ENCODE assay signal across 21 cellular contexts in genomic region chr2:9150568-9150900, GRCh38. TPM values are rescaled to one million over a fixed set of nuclear protein-coding genes. Genes with fewer than 3 reads are reported as not detected.
DNase-seq lines count a peak whose midpoint lies in the region; ATAC-seq, FAIRE-seq and TF ChIP-seq lines count a peak whose summit lies in the region.
"Had no signal": no experiment of that assay in that cellular context is flagged by ENCODE, and none has a peak within 500 bp of the region (broad histone marks: within the 10 kb centered on the region; RNA-seq: fewer than 3 reads in every experiment).

No MANE protein-coding gene starts in this region.

- no peak overlapping the region for H2AK5ac ChIP-seq in H1 (ENCODE audit: low read depth, low read length)
- H2AK5ac ChIP-seq in neuronal stem cell (ENCODE audit: low read depth, low read length): no peak overlapping the region

- H3K18ac ChIP-seq in H1 (ENCODE audit: extremely low read depth, low read length): no peak overlapping the region
- H3K18ac ChIP-seq in neuronal stem cell (ENCODE audit: low read length): peak overlapping the region; percentile 67

- H3K79me2 ChIP-seq in H1 (ENCODE audit: control insufficient read depth in 1 of 2, insufficient read depth in 2 of 2, low read length in 2 of 2) (no peaks in the 10 kb centered on the region), PC-3 (ENCODE audit: low read length) (no peaks in the 10 kb centered on the region)

- H3K23ac ChIP-seq in H1 (ENCODE audit: insufficient read length) (no peak overlapping the region), neuronal stem cell (ENCODE audit: low read depth, low read length, poor library complexity) (no peak overlapping the region)

- no peaks in the 10 kb centered on the region for H3K9me2 ChIP-seq in PC-3 (replicated peaks; ENCODE audit: low read length)

- H4K20me1 ChIP-seq in H1 (replicated peaks in 1 of 2; ENCODE audit: control insufficient read depth in 1 of 2, insufficient read depth in 2 of 2, low read length in 2 of 2) (no peaks in the 10 kb centered on the region), PC-3 (ENCODE audit: low read length) (no peaks in the 10 kb centered on the region)

- no peak for ATAC-seq in PC-3

- H3K4me1 ChIP-seq in BE2C (peaks cover 2% of the 10 kb centered on the region; the same call in 1 of the 2 replicates), H1 (replicated peaks in 1 of 4; ENCODE audit: control insufficient read depth in 3 of 4, insufficient read depth in 4 of 4, low read length in 3 of 4) (peaks cover 0 to 2% (median under 1%) of the 10 kb centered on the region in 4 experiments; a peak in 4 of 7 replicates), neuronal stem cell (ENCODE audit: control insufficient read depth in 2 of 2, insufficient read depth in 1 of 2, low read depth in 1 of 2, low read length in 2 of 2) (peaks cover 0 to 2% of the 10 kb centered on the region in 2 donors), spleen (peaks cover 0 to 13% (median 0%) of the 10 kb centered on the region in 6 donors), PC-3 (ENCODE audit: insufficient read depth, low read length) (peaks cover 9% of the 10 kb centered on the region)

- H4K91ac ChIP-seq in H1 (replicated peaks; ENCODE audit: insufficient read length, low read length): no peak overlapping the region
- no peak overlapping the region for H4K91ac ChIP-seq in neuronal stem cell (ENCODE audit: low read depth, low read length, poor library complexity)

- FAIRE-seq in H1 (lab: Jason Lieb, UNC): no peak
- FAIRE-seq: A204.1, D721Med, GM12891, GM18507 had no signal

- 95% methylated on average over 7 of the region's 7 CpGs; no CpG with 5 or more reads in 1 of the 2 experiments for WGBS in H1 (ENCODE audit: extremely low coverage in 1 of 2, insufficient coverage in 1 of 2, insufficient read length in 1 of 2, insufficient replicate concordance in 2 of 2, low coverage in 1 of 2, low lambda C conversion rate in 2 of 2, missing lambda C conversion rate in 1 of 2), 2 experiments
- no CpG with 5 or more reads among the region's 7 CpGs for WGBS in neuronal stem cell (ENCODE audit: extremely low coverage in 2 of 2, insufficient read length in 2 of 2, insufficient replicate concordance in 1 of 2), 2 donors
- WGBS in spleen, 5 donors: 81 to 100% (median 87%) methylated on average over 1 to 7 of the region's 7 CpGs

- H3K36me3 ChIP-seq in BE2C (no peaks in the 10 kb centered on the region), H1 (ENCODE audit: control insufficient read depth in 2 of 4, insufficient read depth in 4 of 4, low read length in 3 of 4) (no peaks in the 10 kb centered on the region), neuronal stem cell (replicated peaks in 1 of 2; ENCODE audit: control insufficient read depth in 2 of 2, insufficient read depth in 2 of 2, low read length in 2 of 2) (no peaks in the 10 kb centered on the region), spleen (no peaks in the 10 kb centered on the region), PC-3 (ENCODE audit: low read depth, low read length) (no peaks in the 10 kb centered on the region)

- no peaks in the 10 kb centered on the region for H3K27me3 ChIP-seq in BE2C
- H3K27me3 ChIP-seq in H1 (replicated peaks in 1 of 4; ENCODE audit: control insufficient read depth in 3 of 4, extremely low read depth in 1 of 4, insufficient read depth in 3 of 4, low read length in 3 of 4): peaks cover 0 to 3% (median 1%) of the 10 kb centered on the region in 4 experiments; a peak in 1 of 7 replicates
- H3K27me3 ChIP-seq in neuronal stem cell (ENCODE audit: control insufficient read depth in 3 of 3, insufficient read depth in 3 of 3, low read depth in 1 of 3, low read length in 3 of 3): peaks cover 0 to 10% (median 0%) of the 10 kb centered on the region in 3 experiments
- H3K27me3 ChIP-seq in spleen (replicated peaks in 1 of 7): peaks cover 0 to 95% (median 13%) of the 10 kb centered on the region in 7 donors
- no peaks in the 10 kb centered on the region for H3K27me3 ChIP-seq in PC-3 (ENCODE audit: low read length)

- no peaks in the 10 kb centered on the region for H3K23me2 ChIP-seq in H1 (ENCODE audit: low read depth, low read length)

- H3K27ac ChIP-seq in H1 (ENCODE audit: low read depth, low read length) (no peak overlapping the region), neuronal stem cell (replicated peaks; ENCODE audit: low read length) (no peak overlapping the region), spleen (no peak overlapping the region), PC-3 (ENCODE audit: low read length) (no peak overlapping the region)
- H3K27ac ChIP-seq: 22Rv1 had no signal

- CTCF ChIA-PET in H1 (lab: Charles Lee; ENCODE audit: partially characterized antibody): interaction anchor here (1.2 to 5.7 kb wide), 3 partner anchors 9 to 13 kb away, joined by 4 to 59 read pairs (median 8); no protein-coding TSS in a partner anchor
- CTCF ChIA-PET in PC-3 (lab: Charles Lee): no interaction called here

- H3F3A ChIP-seq in PC-3 (ENCODE audit: low read length, unreplicated experiment): no peaks in the 10 kb centered on the region

- H2BK120ac ChIP-seq in H1 (replicated peaks; ENCODE audit: low read depth, low read length) (no peak overlapping the region), neuronal stem cell (ENCODE audit: low read depth, low read length) (no peak overlapping the region)

- POLR2A ChIA-PET in H1 (lab: Charles Lee; ENCODE audit: partially characterized antibody): no interaction called here
- POLR2A ChIA-PET in PC-3 (lab: Charles Lee; ENCODE audit: unreplicated experiment): no interaction called here

- no peak overlapping the region for H3K4ac ChIP-seq in H1 (replicated peaks; ENCODE audit: insufficient read length, low read depth, low read length)
- H3K4ac ChIP-seq in neuronal stem cell (ENCODE audit: low read length): no peak overlapping the region

- no peak for TF ChIP-seq EP300 in H1 (IDR thresholded peaks at IDR 0.05; ENCODE audit: borderline replicate concordance in 1 of 2, low read depth in 2 of 2, low read length in 2 of 2)

- H3K79me1 ChIP-seq in H1 (ENCODE audit: low read depth, low read length) (no peaks in the 10 kb centered on the region), neuronal stem cell (ENCODE audit: low read depth, low read length) (no peaks in the 10 kb centered on the region)

- H3K14ac ChIP-seq in H1 (ENCODE audit: insufficient read length): no peak overlapping the region
- H3K14ac ChIP-seq in neuronal stem cell (ENCODE audit: low read length): no peak overlapping the region

- H3K4me2 ChIP-seq in H1 (ENCODE audit: insufficient read depth in 1 of 2, low read depth in 2 of 2, low read length in 2 of 2) (no peak overlapping the region), neuronal stem cell (ENCODE audit: insufficient read depth, low read length, poor library complexity, severe bottlenecking) (no peak overlapping the region), PC-3 (ENCODE audit: low read length) (no peak overlapping the region)

- TF ChIP-seq CTCF in BE2C (IDR thresholded peaks at IDR 0.05; ENCODE audit: low read depth, low read length) (no peak), H1 (IDR thresholded peaks at IDR 0.05; ENCODE audit: control extremely low read depth in 1 of 3, insufficient read depth in 1 of 3, low read depth in 1 of 3, low read length in 3 of 3) (no peak), spleen (IDR thresholded peaks at IDR 0.05 in 8 of 11, conservative IDR thresholded peaks at IDR 0.05 in 3 of 11) (no peak), PC-3 (conservative IDR thresholded peaks at IDR 0.05; ENCODE audit: low read depth, low read length) (no peak)

- H3K56ac ChIP-seq in H1 (replicated peaks; ENCODE audit: insufficient read length, low read depth, low read length): no peak overlapping the region

- no peak overlapping the region for H4K5ac ChIP-seq in H1 (ENCODE audit: insufficient read length, low read depth, low read length)

- H3K9me3 ChIP-seq in BE2C (no peaks in the 10 kb centered on the region; the same call in 1 of the 2 replicates), H1 (ENCODE audit: insufficient read depth in 2 of 2, low read depth in 1 of 2, low read length in 1 of 2) (no peaks in the 10 kb centered on the region), neuronal stem cell (replicated peaks in 1 of 2; ENCODE audit: control insufficient read depth in 2 of 2, insufficient read depth in 1 of 2, low read depth in 1 of 2, low read length in 2 of 2) (no peaks in the 10 kb centered on the region), spleen (no peaks in the 10 kb centered on the region), PC-3 (ENCODE audit: low read length) (no peaks in the 10 kb centered on the region)

- no peak overlapping the region for H2BK12ac ChIP-seq in H1 (ENCODE audit: low read depth, low read length)
- H2BK12ac ChIP-seq in neuronal stem cell (ENCODE audit: low read length): no peak overlapping the region

- peak; percentile 36 for DNase-seq in BE2C
- DNase-seq in H1 (ENCODE audit: low read depth in 1 of 2, low spot score in 2 of 2): no peak
- no peak for DNase-seq in neuronal stem cell (ENCODE audit: low spot score)
- DNase-seq in spleen: peak; percentile 53
- DNase-seq in SHP77 treated with DMSO at 0.1 percent for 48 hours (lab: John Stamatoyannopoulos, UW): no peak
- DNase-seq in PC-3: no peak
- DNase-seq in AG08396 (ENCODE audit: low spot score): no peak
- DNase-seq: AML-193; CD4-positive, alpha-beta T cell; CD8-positive, alpha-beta memory T cell; DMS 273 treated with DMSO at 0.1 percent for 48 hours; DMS79; GF-D8; GOT3; H7; HCEC 1CT had no signal

- intact Hi-C loops in spleen (cut with DNase I; ENCODE audit: low total_unique reads) (no loop called here), PC-3 (cut with micrococcal nuclease) (no loop called here)

- no peak for TF ChIP-seq POLR2A in H1 (IDR thresholded peaks at IDR 0.05; ENCODE audit: control extremely low read depth in 1 of 2, low read depth in 2 of 2, low read length in 2 of 2)
- TF ChIP-seq POLR2A in spleen (IDR thresholded peaks at IDR 0.05): no peak

- H2BK15ac ChIP-seq in H1 (ENCODE audit: low read length) (no peak overlapping the region), neuronal stem cell (ENCODE audit: low read length) (no peak overlapping the region)

- H3K4me3 ChIP-seq in BE2C (ENCODE audit: low read depth, low read length) (no peak overlapping the region), H1 (ENCODE audit: extremely low read depth in 1 of 4, insufficient read depth in 2 of 4, low read depth in 3 of 4, low read length in 4 of 4) (no peak overlapping the region), neuronal stem cell (ENCODE audit: low read length in 2 of 2) (no peak overlapping the region), spleen (no peak overlapping the region), PC-3 (ENCODE audit: low read length) (no peak overlapping the region)

- BruUV-seq in PC-3 (replicated peaks; lab: Mats Ljungman, UMichigan): no TSS peak

- no peak overlapping the region for H2BK20ac ChIP-seq in H1 (ENCODE audit: low read length)

- H4K8ac ChIP-seq in H1 (ENCODE audit: extremely low read depth, insufficient read depth, low read length) (peak overlapping the region; percentile 65), neuronal stem cell (ENCODE audit: low read depth, low read length) (no peak overlapping the region)

- H3K9ac ChIP-seq in H1 (replicated peaks in 1 of 4; ENCODE audit: extremely low read depth in 1 of 4, low read depth in 3 of 4, low read length in 3 of 4) (no peak overlapping the region), neuronal stem cell (ENCODE audit: low read depth, low read length, poor library complexity) (no peak overlapping the region), PC-3 (ENCODE audit: low read length) (no peak overlapping the region)

- H2BK5ac ChIP-seq in H1 (ENCODE audit: low read depth, low read length) (no peak overlapping the region), neuronal stem cell (ENCODE audit: low read length) (no peak overlapping the region)

- H2AFZ ChIP-seq in H1 (ENCODE audit: low read length) (no peak overlapping the region), neuronal stem cell (ENCODE audit: low read length) (no peak overlapping the region), PC-3 (ENCODE audit: low read length) (no peak overlapping the region)

- TF ChIP-seq RAD21 in H1 (IDR thresholded peaks at IDR 0.05 in 1 of 2, conservative IDR thresholded peaks at IDR 0.05 in 1 of 2; ENCODE audit: low read depth in 2 of 2, low read length in 2 of 2): no peak

RNA-seq across cellular contexts. Expression of gene ASAP2, which starts 56.1 kb away (rescaled TPM):
- polyA plus RNA-seq in BE2C (2012; ENCODE audit: insufficient read depth, insufficient read length, low read depth): 3.6 TPM
- 16.6 and 18.7 TPM in 2 replicates for total RNA-seq in H1 (2021; fragmentation: NEBNext Ultra II Directional; extraction: Animal tissue kit (Norgen Biotek cat#: 25700))
- polyA plus RNA-seq in H1 (2011; rRNA removed): 8.6 and 10.2 TPM in 2 replicates
- 9.5 TPM for polyA plus RNA-seq in H1 (2011; cell fraction: cytosol; rRNA removed)
- 10.5 TPM for polyA plus RNA-seq in H1 (2011; cell fraction: nucleus; rRNA removed)
- polyA plus RNA-seq in H1 (2012, experiment 1 of 2): 9.0 to 13.2 TPM (median 10.2 TPM) in 4 replicates
- polyA plus RNA-seq in H1 (2012, experiment 2 of 2): 0.70 TPM
- 10.7 TPM for polyA plus RNA-seq in H1 (2013, experiment 1 of 2)
- polyA plus RNA-seq in H1 (2013, experiment 2 of 2): 11.2 TPM
- polyA minus RNA-seq in H1 (2011; rRNA and poly(A)+ RNA removed): 15.3 and 16.8 TPM in 2 replicates
- 8.6 TPM for polyA minus RNA-seq in H1 (2011; cell fraction: cytosol; rRNA and poly(A)+ RNA removed)
- polyA minus RNA-seq in H1 (2011; cell fraction: nucleus; rRNA and poly(A)+ RNA removed): 19.0 TPM
- polyA plus RNA-seq in neuronal stem cell (2013, experiment 1 of 2): 24.8 TPM
- polyA plus RNA-seq in neuronal stem cell (2013, experiment 2 of 2): 26.3 TPM
- total RNA-seq in spleen: 1 to 10 TPM; 1.4 to 3.0 (median 2.7) TPM
- 1 to 10 TPM in 2 of 3 donors, under 1 TPM in 1; 0.93 to 1.6 (median 1.3) TPM for polyA plus RNA-seq in spleen
- total RNA-seq in PC-3 (2014; rRNA removed): 25.2 and 34.5 TPM in 2 replicates
- polyA plus RNA-seq: CD8-positive, alpha-beta memory T cell had no signal

Comparison
In these comparisons a context has a peak if more than half of its experiments do, and no peak if none do; other contexts are left out.
1. DNase-seq: peak in BE2C (single experiment) and spleen (single experiment); none in H1 (0 of 2), neuronal stem cell (single experiment), SHP77 treated with DMSO at 0.1 percent for 48 hours (single experiment), PC-3 (single experiment) and AG08396 (single experiment).